In the genomic region with DNA sequence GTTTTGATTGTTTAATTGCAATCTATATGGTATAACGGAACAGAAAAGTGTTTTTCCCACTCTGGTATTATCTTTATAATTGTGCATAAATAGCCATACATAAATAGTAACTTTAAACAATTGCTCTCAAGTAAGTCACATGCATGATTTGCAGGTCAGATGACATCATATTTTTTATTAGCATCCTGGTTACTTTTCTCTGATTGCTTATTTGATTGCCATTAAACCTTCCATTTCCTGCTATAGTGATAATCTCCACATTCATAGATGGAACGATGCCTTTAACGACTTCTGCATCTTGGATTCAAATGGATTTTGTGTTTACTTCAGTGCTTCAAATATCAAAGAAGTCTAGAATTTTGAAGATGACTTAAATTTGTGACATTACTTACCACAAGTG, we compare ENCODE assay signal across 27 cellular contexts. TPM values are rescaled to one million over a fixed set of nuclear protein-coding genes. Genes with fewer than 3 reads are reported as not detected.
DNase-seq lines count a peak whose midpoint lies in the region; TF ChIP-seq lines count a peak whose summit lies in the region.
"Had no signal": no experiment of that assay in that cellular context is flagged by ENCODE, and none has a peak within 500 bp of the region (broad histone marks: within the 10 kb centered on the region; RNA-seq: fewer than 3 reads in every experiment).

No MANE protein-coding gene starts in this region.

- H3K9ac ChIP-seq in mammary epithelial cell (ENCODE audit: insufficient read depth, low read length) (no peak overlapping the region), neuronal stem cell (ENCODE audit: low read depth, low read length, poor library complexity) (no peak overlapping the region)
- H3K9ac ChIP-seq: parathyroid adenoma had no signal

- DNase-seq in mammary epithelial cell (no peak), MCF 10A (ENCODE audit: unreplicated experiment) (no peak), NCI-H146 (lab: John Stamatoyannopoulos, UW) (peak; percentile 40), osteocyte (ENCODE audit: extremely low spot score, unreplicated experiment) (no peak), transverse colon (no peak), Ammon's horn (ENCODE audit: low spot score) (no peak), neuronal stem cell (ENCODE audit: low spot score) (no peak)
- DNase-seq: activated CD4-positive, alpha-beta memory T cell treated with anti-CD3 and anti-CD28 coated beads for 36 hours; anterior cingulate cortex; C1 segment of cervical spinal cord; cortex of kidney; HFFc6; islet precursor cell; left ventricle myocardium superior; midbrain; MM.1S; NCI-H1694; nephron progenitor cell; PC-9; right cardiac atrium; SHP77 treated with DMSO at 0.1 percent for 48 hours; stimulated activated CD4-positive, alpha-beta T cell treated with anti-CD3 and anti-CD28 coated beads, Interleukin-4, amount 100 ng/mL, for 1 hour; stimulated activated naive B cell treated with anti-CD40 and anti-IgM and Interleukin-4, amounts not matched to agents 10 μg/mL and 1 μg/mL and 100 μg/mL, for 72 hours had no signal

- no peaks in the 10 kb centered on the region for H4K20me1 ChIP-seq in mammary epithelial cell (ENCODE audit: insufficient read depth, low read length)

- no peak overlapping the region for H3K18ac ChIP-seq in neuronal stem cell (ENCODE audit: low read length)

- no peak overlapping the region for H3K4ac ChIP-seq in neuronal stem cell (ENCODE audit: low read length)

- dilution Hi-C loops in mammary epithelial cell (cut with HindIII; ENCODE audit: low sequenced_read_pairs), result no loop called here

- TF ChIP-seq POLR2A in transverse colon (IDR thresholded peaks at IDR 0.05), result no peak

- H3K14ac ChIP-seq in neuronal stem cell (ENCODE audit: low read length), result no peak overlapping the region

- no TSS peak for BruUV-seq in mammary epithelial cell (replicated peaks; lab: Mats Ljungman, UMichigan)
- BruUV-seq in MCF 10A (replicated peaks; lab: Mats Ljungman, UMichigan), result no TSS peak

- H2BK12ac ChIP-seq in neuronal stem cell (ENCODE audit: low read length), result no peak overlapping the region

- H2AK5ac ChIP-seq in neuronal stem cell (ENCODE audit: low read depth, low read length), result no peak overlapping the region

- H4K91ac ChIP-seq in neuronal stem cell (ENCODE audit: low read depth, low read length, poor library complexity), result no peak overlapping the region

- H3K27ac Mint-ChIP-seq in MCF 10A (ENCODE audit: low read depth, unreplicated experiment) (no peak overlapping the region), osteocyte (ENCODE audit: unreplicated experiment) (peak overlapping the region; percentile 91)
- H3K27ac Mint-ChIP-seq in activated naive CD8-positive, alpha-beta T cell, result peak overlapping the region; percentile 99
- H3K27ac Mint-ChIP-seq: activated CD4-positive, alpha-beta memory T cell treated with anti-CD3 and anti-CD28 coated beads for 36 hours; HFFc6; nephron progenitor cell; stimulated activated naive B cell treated with anti-CD40 and anti-IgM and Interleukin-4, amounts not matched to agents 10 μg/mL and 1 μg/mL and 100 μg/mL, for 72 hours had no signal

- no peak overlapping the region for H2BK5ac ChIP-seq in neuronal stem cell (ENCODE audit: low read length)

- peak overlapping the region; percentile 67 for H3K27ac ChIP-seq in mammary epithelial cell (ENCODE audit: insufficient read depth, low read depth, low read length)
- H3K27ac ChIP-seq in transverse colon, result peak overlapping the region in 1 of 4 donors; percentile 1
- no peak overlapping the region for H3K27ac ChIP-seq in neuronal stem cell (replicated peaks; ENCODE audit: low read length)
- H3K27ac ChIP-seq: parathyroid adenoma, PC-9, thoracic aorta had no signal

- H2BK15ac ChIP-seq in neuronal stem cell (ENCODE audit: low read length), result no peak overlapping the region

- H3K9me3 Mint-ChIP-seq in MCF 10A (ENCODE audit: unreplicated experiment) (no peaks in the 10 kb centered on the region), osteocyte (ENCODE audit: unreplicated experiment) (no peaks in the 10 kb centered on the region)
- H3K9me3 Mint-ChIP-seq in activated naive CD8-positive, alpha-beta T cell (ENCODE audit: low read depth), result no peaks in the 10 kb centered on the region
- H3K9me3 Mint-ChIP-seq: activated CD4-positive, alpha-beta memory T cell treated with anti-CD3 and anti-CD28 coated beads for 36 hours; HFFc6; nephron progenitor cell; stimulated activated naive B cell treated with anti-CD40 and anti-IgM and Interleukin-4, amounts not matched to agents 10 μg/mL and 1 μg/mL and 100 μg/mL, for 72 hours had no signal

- no peak overlapping the region for H4K8ac ChIP-seq in neuronal stem cell (ENCODE audit: low read depth, low read length)

- no peaks in the 10 kb centered on the region for H3K79me1 ChIP-seq in neuronal stem cell (ENCODE audit: low read depth, low read length)

- H3K4me3 Mint-ChIP-seq in MCF 10A (ENCODE audit: unreplicated experiment) (no peak overlapping the region), osteocyte (ENCODE audit: unreplicated experiment) (no peak overlapping the region)
- H3K4me3 Mint-ChIP-seq in activated naive CD8-positive, alpha-beta T cell, result peak overlapping the region; percentile 85
- H3K4me3 Mint-ChIP-seq: activated CD4-positive, alpha-beta memory T cell treated with anti-CD3 and anti-CD28 coated beads for 36 hours; HFFc6; nephron progenitor cell had no signal

- H3K27me3 ChIP-seq in mammary epithelial cell (ENCODE audit: insufficient read depth, low read length), result no peaks in the 10 kb centered on the region
- H3K27me3 ChIP-seq in transverse colon, result no peaks in the 10 kb centered on the region
- no peaks in the 10 kb centered on the region for H3K27me3 ChIP-seq in neuronal stem cell (ENCODE audit: control insufficient read depth in 3 of 3, insufficient read depth in 3 of 3, low read depth in 1 of 3, low read length in 3 of 3)

- H3K4me1 Mint-ChIP-seq in MCF 10A (ENCODE audit: insufficient read depth, unreplicated experiment) (peaks cover 26% of the 10 kb centered on the region), osteocyte (ENCODE audit: unreplicated experiment) (peaks cover 87% of the 10 kb centered on the region)
- peaks cover 68% of the 10 kb centered on the region for H3K4me1 Mint-ChIP-seq in activated naive CD8-positive, alpha-beta T cell (ENCODE audit: low read depth)

- H3K36me3 Mint-ChIP-seq in MCF 10A (ENCODE audit: insufficient read depth, unreplicated experiment) (peaks cover 8% of the 10 kb centered on the region), osteocyte (ENCODE audit: unreplicated experiment) (no peaks in the 10 kb centered on the region)
- H3K36me3 Mint-ChIP-seq in activated naive CD8-positive, alpha-beta T cell, result peaks cover 6% of the 10 kb centered on the region
- H3K36me3 Mint-ChIP-seq: activated CD4-positive, alpha-beta memory T cell treated with anti-CD3 and anti-CD28 coated beads for 36 hours; stimulated activated naive B cell treated with anti-CD40 and anti-IgM and Interleukin-4, amounts not matched to agents 10 μg/mL and 1 μg/mL and 100 μg/mL, for 72 hours had no signal

- WGBS in mammary epithelial cell (ENCODE audit: low coverage, missing lambda C conversion rate), result 51% methylated on average over 3 of the region's 3 CpGs
- 36 to 50% methylated on average over 3 of the region's 3 CpGs for WGBS in transverse colon (ENCODE audit: low coverage in 1 of 2), 2 donors
- WGBS in neuronal stem cell (ENCODE audit: extremely low coverage in 2 of 2, insufficient read length in 2 of 2, insufficient replicate concordance in 1 of 2), 2 donors, result no CpG with 5 or more reads among the region's 3 CpGs

- no peaks in the 10 kb centered on the region for H3K79me2 ChIP-seq in mammary epithelial cell (ENCODE audit: insufficient read depth, low read length)
- H3K79me2 ChIP-seq: parathyroid adenoma had no signal

- CTCF ChIA-PET in mammary epithelial cell (lab: Charles Lee; ENCODE audit: low non-redundant PET) (no interaction called here), MCF 10A (lab: Yijun Ruan, JAX) (interaction anchor here (0.6 to 2.9 kb wide), 4 partner anchors 20 to 220 kb away, joined by 3 to 19 read pairs (median 4); no protein-coding TSS in a partner anchor)

- H3K4me2 ChIP-seq in mammary epithelial cell (ENCODE audit: insufficient read depth, low read depth, low read length) (peak overlapping the region; percentile 76), neuronal stem cell (ENCODE audit: insufficient read depth, low read length, poor library complexity, severe bottlenecking) (no peak overlapping the region)
- H3K4me2 ChIP-seq: PC-9 had no signal

- H3K4me1 ChIP-seq in mammary epithelial cell (ENCODE audit: insufficient read depth, low read length), result peaks cover 37% of the 10 kb centered on the region
- peaks cover 4 to 40% (median 11%) of the 10 kb centered on the region in 4 donors for H3K4me1 ChIP-seq in transverse colon
- H3K4me1 ChIP-seq in neuronal stem cell (ENCODE audit: control insufficient read depth in 2 of 2, insufficient read depth in 1 of 2, low read depth in 1 of 2, low read length in 2 of 2), result no peaks in the 10 kb centered on the region
- H3K4me1 ChIP-seq: parathyroid adenoma had no signal

- no peak for TF ChIP-seq EP300 in transverse colon (IDR thresholded peaks at IDR 0.05; ENCODE audit: low read depth)

- POLR2A ChIA-PET in MCF 10A (lab: Yijun Ruan, JAX), result interaction anchor here (0.6 to 6.3 kb wide), 13 partner anchors 8 to 326 kb away, joined by 3 to 135 read pairs (median 11); a partner anchor contains a TSS

- no peaks in the 10 kb centered on the region for H3K27me3 Mint-ChIP-seq in MCF 10A (ENCODE audit: insufficient read depth, unreplicated experiment)
- no peaks in the 10 kb centered on the region for H3K27me3 Mint-ChIP-seq in activated naive CD8-positive, alpha-beta T cell
- H3K27me3 Mint-ChIP-seq in osteocyte (ENCODE audit: unreplicated experiment), result no peaks in the 10 kb centered on the region

- H2BK120ac ChIP-seq in neuronal stem cell (ENCODE audit: low read depth, low read length), result no peak overlapping the region

- intact Hi-C loops in mammary epithelial cell (cut with micrococcal nuclease) (no loop called here), MCF 10A (cut with micrococcal nuclease) (no loop called here), transverse colon (cut with DNase I; ENCODE audit: low total_unique reads) (no loop called here)

- in situ Hi-C loops in mammary epithelial cell (cut with MboI; ENCODE audit: low sequenced_read_pairs in 2 of 2), result no loop called here
- in situ Hi-C loops in transverse colon (cut with MboI; ENCODE audit: low pct_ligation_motif_present in 1 of 4, low pct_unique_long_range_greater_than_20kb in 1 of 4, low sequenced_read_pairs in 3 of 4), result no loop called here

- no peaks in the 10 kb centered on the region for H3K9me3 ChIP-seq in mammary epithelial cell (replicated peaks; ENCODE audit: insufficient read depth, low read length)
- H3K9me3 ChIP-seq in transverse colon, result no peaks in the 10 kb centered on the region
- H3K9me3 ChIP-seq in neuronal stem cell (replicated peaks in 1 of 2; ENCODE audit: control insufficient read depth in 2 of 2, insufficient read depth in 1 of 2, low read depth in 1 of 2, low read length in 2 of 2), result no peaks in the 10 kb centered on the region
- H3K9me3 ChIP-seq: thoracic aorta had no signal

- TF ChIP-seq CTCF in mammary epithelial cell (conservative IDR thresholded peaks at IDR 0.05 in 1 of 2, IDR thresholded peaks at IDR 0.05 in 1 of 2; ENCODE audit: extremely low read depth in 1 of 2, insufficient read depth in 1 of 2, low read depth in 1 of 2, low read length in 2 of 2) (no peak), MCF 10A (IDR thresholded peaks at IDR 0.05; ENCODE audit: unreplicated experiment) (no peak), osteocyte (IDR thresholded peaks at IDR 0.05) (no peak), transverse colon (IDR thresholded peaks at IDR 0.05) (no peak)

- no peak overlapping the region for H3K23ac ChIP-seq in neuronal stem cell (ENCODE audit: low read depth, low read length, poor library complexity)

- H3K4me3 ChIP-seq in mammary epithelial cell (replicated peaks in 1 of 3; ENCODE audit: insufficient read depth in 1 of 3, low read depth in 2 of 3, low read length in 3 of 3) (no peak overlapping the region), transverse colon (no peak overlapping the region), neuronal stem cell (ENCODE audit: low read length in 2 of 2) (no peak overlapping the region)
- H3K4me3 ChIP-seq: PC-9, thoracic aorta had no signal

- no peaks in the 10 kb centered on the region for H3K36me3 ChIP-seq in mammary epithelial cell (ENCODE audit: insufficient read depth, low read length)
- H3K36me3 ChIP-seq in transverse colon, result no peaks in the 10 kb centered on the region
- no peaks in the 10 kb centered on the region for H3K36me3 ChIP-seq in neuronal stem cell (replicated peaks in 1 of 2; ENCODE audit: control insufficient read depth in 2 of 2, insufficient read depth in 2 of 2, low read length in 2 of 2)
- H3K36me3 ChIP-seq: thoracic aorta had no signal

- H2AFZ ChIP-seq in mammary epithelial cell (ENCODE audit: low read depth, low read length), result no peak overlapping the region
- H2AFZ ChIP-seq in neuronal stem cell (ENCODE audit: low read length), result no peak overlapping the region
- H2AFZ ChIP-seq: parathyroid adenoma, PC-9 had no signal

RNA-seq across cellular contexts. Expression of a gene that starts 3.5 kb away (rescaled TPM):
- not detected for total RNA-seq in mammary epithelial cell
- polyA plus RNA-seq in mammary epithelial cell, result not detected
- polyA minus RNA-seq in mammary epithelial cell, result not detected
- 0.54 and 2.3 TPM in 2 replicates for total RNA-seq in MCF 10A (2022)
- 3.2 and 4.9 TPM in 2 replicates for total RNA-seq in osteocyte
- total RNA-seq in transverse colon, result 1 to 10 TPM in 3 of 4 donors, not detected in 1; 4.9 to 5.4 (median 5.0) TPM
- polyA plus RNA-seq in neuronal stem cell (2013, experiment 1 of 2), result not detected
- not detected for polyA plus RNA-seq in neuronal stem cell (2013, experiment 2 of 2)
- total RNA-seq: fibroblast of lung, HFFc6, left ventricle myocardium superior, PC-9 had no signal
- polyA plus RNA-seq: fibroblast of lung had no signal

RNA-seq across cellular contexts. Expression of a gene that starts 16.3 kb away (rescaled TPM):
- total RNA-seq in mammary epithelial cell (not detected), MCF 10A (2022) (0.66 and 0.84 TPM in 2 replicates), osteocyte (3.1 and 3.3 TPM in 2 replicates), transverse colon (1 to 10 TPM in 2 of 4 donors, not detected in 2; 1.4 to 2.2 TPM)
- polyA plus RNA-seq in mammary epithelial cell, result not detected
- not detected for polyA minus RNA-seq in mammary epithelial cell
- polyA plus RNA-seq in neuronal stem cell (2013, experiment 1 of 2), result not detected
- polyA plus RNA-seq in neuronal stem cell (2013, experiment 2 of 2), result not detected
- total RNA-seq: activated CD4-positive, alpha-beta memory T cell treated with anti-CD3 and anti-CD28 coated beads for 36 hours; fibroblast of lung; HFFc6; left ventricle myocardium superior; PC-9; right cardiac atrium had no signal
- polyA plus RNA-seq: fibroblast of lung, right cardiac atrium had no signal

RNA-seq across cellular contexts. Expression of a gene that starts 27.1 kb away (rescaled TPM):
- total RNA-seq in mammary epithelial cell, result not detected
- not detected for polyA plus RNA-seq in mammary epithelial cell
- not detected for polyA minus RNA-seq in mammary epithelial cell
- 0.81 and 2.3 TPM in 2 replicates for total RNA-seq in MCF 10A (2022)
- total RNA-seq in osteocyte, result 4.9 and 6.7 TPM in 2 replicates
- total RNA-seq in transverse colon, result not detected
- not detected for polyA plus RNA-seq in neuronal stem cell (2013, experiment 1 of 2)
- not detected for polyA plus RNA-seq in neuronal stem cell (2013, experiment 2 of 2)
- total RNA-seq: activated CD4-positive, alpha-beta memory T cell treated with anti-CD3 and anti-CD28 coated beads for 36 hours; fibroblast of lung; HFFc6; left ventricle myocardium superior; PC-9; right cardiac atrium had no signal
- polyA plus RNA-seq: fibroblast of lung, right cardiac atrium had no signal

RNA-seq across cellular contexts. Expression of a gene that starts 42.5 kb away (rescaled TPM):
- not detected for total RNA-seq in mammary epithelial cell
- polyA plus RNA-seq in mammary epithelial cell, result 0.07 TPM
- polyA minus RNA-seq in mammary epithelial cell, result not detected
- total RNA-seq in MCF 10A (2022), result 1.9 and 5.2 TPM in 2 replicates
- total RNA-seq in osteocyte, result 3.0 and 3.6 TPM in 2 replicates
- total RNA-seq in transverse colon, result 1 to 10 TPM in 2 of 4 donors, under 1 TPM in 1, not detected in 1; 0.80 to 6.8 (median 4.0) TPM
- not detected for polyA plus RNA-seq in neuronal stem cell (2013, experiment 1 of 2)
- not detected for polyA plus RNA-seq in neuronal stem cell (2013, experiment 2 of 2)
- total RNA-seq: activated CD4-positive, alpha-beta memory T cell treated with anti-CD3 and anti-CD28 coated beads for 36 hours; fibroblast of lung; HFFc6; left ventricle myocardium superior; PC-9; right cardiac atrium; thoracic aorta had no signal
- polyA plus RNA-seq: fibroblast of lung had no signal

RNA-seq across cellular contexts. Expression of a gene that starts 59.9 kb away (rescaled TPM):
- under 1 TPM in 1 of 2 donors, not detected in 1; 0.33 TPM for total RNA-seq in mammary epithelial cell
- polyA plus RNA-seq in mammary epithelial cell, result not detected
- not detected for polyA minus RNA-seq in mammary epithelial cell
- total RNA-seq in MCF 10A (2022), result not detected in 2 replicates
- total RNA-seq in osteocyte, result not detected in 2 replicates
- 1 to 10 TPM in 2 of 4 donors, not detected in 2; 1.4 to 2.6 TPM for total RNA-seq in transverse colon
- polyA plus RNA-seq in neuronal stem cell (2013, experiment 1 of 2), result not detected
- polyA plus RNA-seq in neuronal stem cell (2013, experiment 2 of 2), result not detected
- total RNA-seq: activated CD4-positive, alpha-beta memory T cell treated with anti-CD3 and anti-CD28 coated beads for 36 hours; fibroblast of lung; HFFc6; PC-9 had no signal
- polyA plus RNA-seq: fibroblast of lung had no signal
